ENCODE assay signal across 31 cellular contexts in the genomic region with DNA sequence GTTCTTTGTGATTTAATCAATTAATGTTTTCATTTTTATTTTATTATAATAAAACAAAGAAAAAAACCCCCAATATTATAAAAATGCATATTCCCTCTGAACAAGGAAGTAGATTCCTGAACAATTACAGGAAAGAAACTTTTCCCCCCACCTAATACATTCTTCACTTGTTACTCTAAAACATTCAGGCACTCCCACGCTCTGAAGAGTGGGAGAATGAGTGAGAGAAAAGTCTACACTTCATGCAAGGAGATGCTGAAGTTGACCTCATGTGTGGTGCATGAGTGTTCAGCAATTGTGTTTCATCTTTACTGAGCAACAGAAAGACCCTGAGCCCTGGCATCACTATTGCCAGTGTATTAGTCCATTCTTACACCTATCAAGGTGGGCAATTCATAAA.
DNase-seq lines count a peak whose midpoint lies in the region; ATAC-seq and TF ChIP-seq lines count a peak whose summit lies in the region.
"Had no signal": no experiment of that assay in that cellular context is flagged by ENCODE, and none has a peak within 500 bp of the region (broad histone marks: within the 10 kb centered on the region; RNA-seq: fewer than 3 reads in every experiment).

No MANE protein-coding gene starts in this region.

- 0 out of 2 replicates have a peak overlapping the region, but pooled peaks have one; percentile 35 for H3K14ac ChIP-seq in IMR-90 (replicated peaks; ENCODE audit: low read depth, low read length)

- no peak overlapping the region; a peak in 2 of 4 replicates for H4K8ac ChIP-seq in IMR-90 (ENCODE audit: low read depth in 2 of 2, low read length in 2 of 2)

- intact Hi-C loops in IMR-90 (cut with micrococcal nuclease) (no loop called here), left ventricle myocardium superior (cut with micrococcal nuclease) (no loop called here)

- H3K4ac ChIP-seq in IMR-90 (ENCODE audit: low read depth, low read length) = no peak overlapping the region

- no peak overlapping the region for H3K9ac ChIP-seq in IMR-90 (ENCODE audit: low read depth, low read length)

- dilution Hi-C loops in IMR-90 (cut with HindIII; ENCODE audit: low sequenced_read_pairs, unreplicated experiment) = no loop called here

- no peak overlapping the region for H2BK120ac ChIP-seq in IMR-90 (ENCODE audit: low read depth, low read length)

- H3K27me3 ChIP-seq in IMR-90 (ENCODE audit: control insufficient read depth, insufficient read depth, low read length) = no peaks in the 10 kb centered on the region
- H3K27me3 ChIP-seq: ovary, spleen, upper lobe of left lung had no signal

- no peak for TF ChIP-seq RAD21 in IMR-90 (IDR thresholded peaks at IDR 0.05; ENCODE audit: low read length)

- H4K91ac ChIP-seq in IMR-90 (ENCODE audit: insufficient read depth, low read depth, low read length) = 0 out of 2 replicates have a peak overlapping the region, but pooled peaks have one; percentile 43

- no peak overlapping the region for H2AK5ac ChIP-seq in IMR-90 (ENCODE audit: low read depth, low read length)

- no peaks in the 10 kb centered on the region for H3K79me1 ChIP-seq in IMR-90 (ENCODE audit: low read depth in 1 of 2, low read length in 2 of 2)

- H2BK5ac ChIP-seq in IMR-90 (ENCODE audit: low read depth, low read length, poor library complexity, severe bottlenecking) = peak overlapping the region; percentile 64

- no peak overlapping the region for H4K5ac ChIP-seq in IMR-90 (ENCODE audit: low read depth, low read length)

- DNase-seq in AG20443 (ENCODE audit: low spot score) = peak; percentile 41
- DNase-seq in IMR-90 = peak; percentile 88
- DNase-seq in cardiac fibroblast (ENCODE audit: low read depth in 2 of 2) = peak; percentile 43 to 88
- peak; percentile 92 for DNase-seq in kidney tubule cell (ENCODE audit: low spot score)
- DNase-seq in left ventricle myocardium superior = no peak
- DNase-seq in coronary artery (ENCODE audit: low spot score) = no peak
- DNase-seq in SKM-1 (lab: John Stamatoyannopoulos, UW; ENCODE audit: unreplicated experiment) = no peak
- no peak for DNase-seq in NCI-H2196 treated with DMSO at 0.1 percent for 48 hours (lab: John Stamatoyannopoulos, UW; ENCODE audit: unreplicated experiment)
- DNase-seq: ACHN; activated CD4-positive, alpha-beta T cell treated with anti-CD3 and anti-CD28 coated beads, Interleukin-2, amount 50 U/mL, for 4 hours; activated CD4-positive, CD25-positive, alpha-beta regulatory T cell; activated naive CD4-positive, alpha-beta T cell treated with anti-CD3 and anti-CD28 coated beads for 36 hours; amniotic stem cell; C1 segment of cervical spinal cord; central memory CD4-positive, alpha-beta T cell; DMS79; Karpas-422; lower lobe of right lung; mucosa of descending colon; MV-4-11; NCI-H1694; NCI-H524; ovary; SHP77 treated with DMSO at 0.1 percent for 48 hours; spleen; stimulated activated CD4-positive, alpha-beta T cell treated with anti-CD3 and anti-CD28 coated beads, Interleukin-4, amount 100 ng/mL, for 24 hours; substantia nigra; T-cell; upper lobe of left lung had no signal

- no peak overlapping the region for H3K56ac ChIP-seq in IMR-90 (ENCODE audit: extremely low read depth, insufficient read depth, low read length)

- no peak overlapping the region for H3K18ac ChIP-seq in IMR-90 (ENCODE audit: low read depth, low read length)

- H3K9me1 ChIP-seq in IMR-90 (ENCODE audit: insufficient read depth, low read length) = peaks cover 19% of the 10 kb centered on the region; the same call in 1 of the 2 replicates

- H3K4me1 ChIP-seq in IMR-90 (ENCODE audit: control insufficient read depth, insufficient read depth, low read length) = peaks cover 5% of the 10 kb centered on the region; the same call in 1 of the 2 replicates
- H3K4me1 ChIP-seq: lower lobe of right lung, spleen had no signal

- no peak overlapping the region for H3K4me2 ChIP-seq in IMR-90 (ENCODE audit: low read depth, low read length)

- peak; percentile 62 for ATAC-seq in IMR-90 (ENCODE audit: low read depth)
- no peak for ATAC-seq in left ventricle myocardium superior
- ATAC-seq: lower lobe of right lung; mucosa of descending colon; Panc1; stimulated activated effector memory CD8-positive, alpha-beta T cell treated with anti-CD3 and anti-CD28 coated beads, Interleukin-12 subunit alpha, Interleukin-12 subunit beta, amount 100 ng/mL, for 72 hours; T-cell had no signal

- peak overlapping the region; percentile 54 for H2BK20ac ChIP-seq in IMR-90 (ENCODE audit: low read depth, low read length)

- H2AK9ac ChIP-seq in IMR-90 (replicated peaks; ENCODE audit: low read depth, low read length, poor library complexity) = no peak overlapping the region

- no peaks in the 10 kb centered on the region for H3K36me3 ChIP-seq in IMR-90 (ENCODE audit: control insufficient read depth, insufficient read depth, low read length)
- H3K36me3 ChIP-seq: lower lobe of right lung, ovary, spleen, upper lobe of left lung had no signal

- no peaks in the 10 kb centered on the region for H3K9me3 ChIP-seq in IMR-90 (ENCODE audit: control insufficient read depth, insufficient read depth, low read length)
- H3K9me3 ChIP-seq: lower lobe of right lung, mucosa of descending colon, ovary, spleen, upper lobe of left lung had no signal

- POLR2A ChIA-PET in IMR-90 (lab: Charles Lee; ENCODE audit: unreplicated experiment) = no interaction called here

- H3K23ac ChIP-seq in IMR-90 (ENCODE audit: low read depth, low read length) = no peak overlapping the region

- no TSS peak for BruUV-seq in IMR-90 (replicated peaks; lab: Mats Ljungman, UMichigan)

- no peaks in the 10 kb centered on the region for H4K20me1 ChIP-seq in IMR-90 (ENCODE audit: insufficient read depth, low read length)

- TF ChIP-seq POLR2A in IMR-90 (IDR thresholded peaks at IDR 0.05; ENCODE audit: low read depth, low read length) = no peak

- peak overlapping the region; percentile 86; the same call in 1 of the 3 replicates for H2BK15ac ChIP-seq in IMR-90 (ENCODE audit: low read depth, low read length)

- H3K4me3 ChIP-seq in IMR-90 (ENCODE audit: insufficient read depth, low read depth, low read length) = no peak overlapping the region
- H3K4me3 ChIP-seq in cardiac fibroblast (replicated peaks in 1 of 2; ENCODE audit: low read depth in 2 of 2, low read length in 2 of 2) = no peak overlapping the region
- no peak overlapping the region for H3K4me3 ChIP-seq in coronary artery
- H3K4me3 ChIP-seq: lower lobe of right lung, mucosa of descending colon, ovary, spleen, upper lobe of left lung had no signal

- TF ChIP-seq CTCF in IMR-90 (conservative IDR thresholded peaks at IDR 0.05; ENCODE audit: low read depth, low read length) = no peak
- TF ChIP-seq CTCF in cardiac fibroblast (IDR thresholded peaks at IDR 0.05; ENCODE audit: low read depth, low read length) = no peak
- no peak for TF ChIP-seq CTCF in coronary artery (IDR thresholded peaks at IDR 0.05)

- in situ Hi-C loops in IMR-90 (cut with MboI; ENCODE audit: low sequenced_read_pairs) = no loop called here

- no peak overlapping the region for H2AFZ ChIP-seq in IMR-90 (replicated peaks; ENCODE audit: low read length, poor library complexity)

- no peak overlapping the region for H3K27ac ChIP-seq in IMR-90 (ENCODE audit: insufficient read depth, low read length)
- no peak overlapping the region for H3K27ac ChIP-seq in coronary artery
- H3K27ac ChIP-seq: lower lobe of right lung, ovary, spleen, upper lobe of left lung had no signal

- WGBS in IMR-90 (ENCODE audit: extremely low coverage in 2 of 2, insufficient read length in 1 of 2), 2 experiments = no CpG with 5 or more reads among the region's 1 CpG

- CTCF ChIA-PET in IMR-90 (lab: Yijun Ruan, JAX) = no interaction called here

TF ChIP-seq in IMR-90, 13 proteins besides CTCF, POLR2A, EP300 and RAD21:
- TF ChIP-seq RFX5 (IDR thresholded peaks at IDR 0.05; ENCODE audit: low read depth, low read length) (no peak), FOS (IDR thresholded peaks at IDR 0.05; ENCODE audit: low read depth, low read length) (no peak), MAZ (IDR thresholded peaks at IDR 0.05; ENCODE audit: borderline replicate concordance, low read depth, low read length) (no peak), CHD1 (IDR thresholded peaks at IDR 0.05; ENCODE audit: low read depth, low read length) (no peak), MXI1 (IDR thresholded peaks at IDR 0.05; ENCODE audit: borderline replicate concordance, low read depth, low read length) (no peak), CEBPB (IDR thresholded peaks at IDR 0.05; ENCODE audit: low read depth, low read length) (no peak), NFE2L2 (IDR thresholded peaks at IDR 0.05; ENCODE audit: low read depth, low read length) (no peak), RCOR1 (IDR thresholded peaks at IDR 0.05; ENCODE audit: insufficient replicate concordance, low read length) (no peak), MAFK (IDR thresholded peaks at IDR 0.05; ENCODE audit: low read depth, low read length) (no peak), SMC3 (IDR thresholded peaks at IDR 0.05; ENCODE audit: low read depth, low read length) (no peak), BHLHE40 (IDR thresholded peaks at IDR 0.05; ENCODE audit: low read depth, low read length) (no peak)
- TF ChIP-seq, protein P1, sequence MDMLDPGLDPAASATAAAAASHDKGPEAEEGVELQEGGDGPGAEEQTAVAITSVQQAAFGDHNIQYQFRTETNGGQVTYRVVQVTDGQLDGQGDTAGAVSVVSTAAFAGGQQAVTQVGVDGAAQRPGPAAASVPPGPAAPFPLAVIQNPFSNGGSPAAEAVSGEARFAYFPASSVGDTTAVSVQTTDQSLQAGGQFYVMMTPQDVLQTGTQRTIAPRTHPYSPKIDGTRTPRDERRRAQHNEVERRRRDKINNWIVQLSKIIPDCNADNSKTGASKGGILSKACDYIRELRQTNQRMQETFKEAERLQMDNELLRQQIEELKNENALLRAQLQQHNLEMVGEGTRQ (IDR thresholded peaks at IDR 0.05; ENCODE audit: low read depth, low read length) = no peak
- TF ChIP-seq, protein P2, sequence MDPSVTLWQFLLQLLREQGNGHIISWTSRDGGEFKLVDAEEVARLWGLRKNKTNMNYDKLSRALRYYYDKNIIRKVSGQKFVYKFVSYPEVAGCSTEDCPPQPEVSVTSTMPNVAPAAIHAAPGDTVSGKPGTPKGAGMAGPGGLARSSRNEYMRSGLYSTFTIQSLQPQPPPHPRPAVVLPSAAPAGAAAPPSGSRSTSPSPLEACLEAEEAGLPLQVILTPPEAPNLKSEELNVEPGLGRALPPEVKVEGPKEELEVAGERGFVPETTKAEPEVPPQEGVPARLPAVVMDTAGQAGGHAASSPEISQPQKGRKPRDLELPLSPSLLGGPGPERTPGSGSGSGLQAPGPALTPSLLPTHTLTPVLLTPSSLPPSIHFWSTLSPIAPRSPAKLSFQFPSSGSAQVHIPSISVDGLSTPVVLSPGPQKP (IDR thresholded peaks at IDR 0.05; ENCODE audit: borderline replicate concordance, low read depth, low read length) = no peak
TF ChIP-seq in IMR-90: peak in this region for 0.

Comparison
In these comparisons a context has a peak if more than half of its experiments do, and no peak if none do; other contexts are left out.
1. DNase-seq: peak in AG20443 (single experiment), IMR-90 (single experiment), cardiac fibroblast (2 of 2) and kidney tubule cell (single experiment); none in left ventricle myocardium superior (single experiment), coronary artery (single experiment), SKM-1 (single experiment) and NCI-H2196 treated with DMSO at 0.1 percent for 48 hours (single experiment).